ENCODE assay signal across 20 cellular contexts in genomic region chr14:94098359-94098758, GRCh38. TPM values are rescaled to one million over a fixed set of nuclear protein-coding genes. Genes with fewer than 3 reads are reported as not detected.
A peak's percentile ranks its signal among the peaks of the same experiment; 100 is the strongest.
DNase-seq lines count a peak whose midpoint lies in the region; TF ChIP-seq lines count a peak whose summit lies in the region.
"Had no signal": no experiment of that assay in that cellular context is flagged by ENCODE, and none has a peak within 500 bp of the region (broad histone marks: within the 10 kb centered on the region; RNA-seq: fewer than 3 reads in every experiment).

No MANE protein-coding gene starts in this region.

- intact Hi-C loops in adrenal gland (cut with DNase I), result no loop called here

- H3K27me3 ChIP-seq in GM23248 (replicated peaks; ENCODE audit: insufficient read depth) (no peaks in the 10 kb centered on the region), adrenal gland (no peaks in the 10 kb centered on the region)
- H3K27me3 ChIP-seq: BE2C, dorsolateral prefrontal cortex, suprapubic skin had no signal

- H3K9me2 ChIP-seq in GM23248 (ENCODE audit: insufficient read depth), result no peaks in the 10 kb centered on the region

- H4K20me1 ChIP-seq in GM23248 (ENCODE audit: insufficient read depth), result no peaks in the 10 kb centered on the region

- H3K9ac ChIP-seq in GM23248, result no peak overlapping the region
- H3K9ac ChIP-seq in SK-N-MC (ENCODE audit: insufficient read length), result no peak overlapping the region

- H3K9me3 ChIP-seq in GM23248 (ENCODE audit: low read depth) (no peaks in the 10 kb centered on the region), SK-N-MC (ENCODE audit: low read depth, low read length) (no peaks in the 10 kb centered on the region), adrenal gland (replicated peaks in 1 of 3) (no peaks in the 10 kb centered on the region)
- H3K9me3 ChIP-seq: BE2C, suprapubic skin had no signal

- peak overlapping the region; percentile 45; the same call in 1 of the 2 replicates for H2AFZ ChIP-seq in GM23248

- TF ChIP-seq POLR2A in adrenal gland (IDR thresholded peaks at IDR 0.05), result no peak

- DNase-seq in AG10803 (ENCODE audit: low read depth) (peak; percentile 88), GM23248 (peak; percentile 72), SK-N-MC (ENCODE audit: low read depth, low spot score) (peak; percentile 6), fibroblast of the conjunctiva (ENCODE audit: low read depth) (peak; percentile 76), adrenal gland (no peak), GM10266 (ENCODE audit: extremely low spot score) (no peak), AG08396 (ENCODE audit: low spot score) (no peak)
- DNase-seq: activated CD4-positive, CD25-positive, alpha-beta regulatory T cell treated with anti-CD3 and anti-CD28 coated beads, Interleukin-2, amount 50 U/mL, for 72 hours; activated CD8-positive, alpha-beta T cell treated with anti-CD3 and anti-CD28 coated beads, Interleukin-2, amount 10 ng/mL, durations not matched to agents 7 days and 5 days; activated naive CD4-positive, alpha-beta T cell; activated T-cell treated with anti-CD3 and anti-CD28 coated beads, Interleukin-2, amount 50 U/mL, for 24 hours; BE2C; COR-L47; dorsolateral prefrontal cortex; Kasumi-1; mammary epithelial cell; NCI-H446; NK-92 treated with Interleukin-12 subunit alpha and Interleukin-12 subunit beta, amount 100 ng/mL, for 24 hours had no signal

- WGBS in GM23248 (ENCODE audit: low coverage in 1 of 2, low lambda C conversion rate in 2 of 2, missing lambda C conversion rate in 2 of 2), 2 experiments, result 6 to 7% methylated on average over 8 of the region's 8 CpGs
- WGBS in adrenal gland, 4 donors, result 67 to 79% (median 73%) methylated on average over 8 of the region's 8 CpGs

- in situ Hi-C loops in GM23248 (cut with MboI), result no loop called here

- H3K36me3 ChIP-seq in GM23248 (ENCODE audit: low read depth), result no peaks in the 10 kb centered on the region
- H3K36me3 ChIP-seq in SK-N-MC (ENCODE audit: insufficient read depth, low read length), result no peaks in the 10 kb centered on the region
- peaks cover 0 to 7% of the 10 kb centered on the region in 2 donors for H3K36me3 ChIP-seq in adrenal gland (replicated peaks in 1 of 2)
- H3K36me3 ChIP-seq: suprapubic skin had no signal

- H3K4me3 ChIP-seq in AG10803 (ENCODE audit: low read length) (no peak overlapping the region), GM23248 (no peak overlapping the region), SK-N-MC (peak overlapping the region; percentile 30; the same call in 1 of the 2 replicates), adrenal gland (no peak overlapping the region)
- H3K4me3 ChIP-seq: dorsolateral prefrontal cortex, suprapubic skin had no signal

- H3K27ac ChIP-seq in GM23248, result no peak overlapping the region
- H3K27ac ChIP-seq in SK-N-MC, result 0 out of 2 replicates have a peak overlapping the region, but pooled peaks have one; percentile 31
- H3K27ac ChIP-seq in adrenal gland, result no peak overlapping the region
- H3K27ac ChIP-seq: dorsolateral prefrontal cortex, RWPE1, suprapubic skin had no signal

- H3K79me2 ChIP-seq in GM23248 (ENCODE audit: insufficient read depth), result no peaks in the 10 kb centered on the region

- TF ChIP-seq CTCF in AG10803 (conservative IDR thresholded peaks at IDR 0.05; ENCODE audit: low read length) (no peak), adrenal gland (IDR thresholded peaks at IDR 0.05) (no peak), GM10266 (IDR thresholded peaks at IDR 0.05; ENCODE audit: control insufficient read depth, insufficient read depth, low read depth, missing control alignments) (no peak)

- H3K4me2 ChIP-seq in GM23248 (ENCODE audit: unreplicated experiment), result peak overlapping the region; percentile 30

- H3K4me1 ChIP-seq in GM23248 (ENCODE audit: insufficient read depth) (peaks cover 20% of the 10 kb centered on the region), adrenal gland (replicated peaks in 1 of 2) (peaks cover 0 to 4% of the 10 kb centered on the region in 2 donors)
- H3K4me1 ChIP-seq: BE2C had no signal

- peaks cover 20% of the 10 kb centered on the region for H3F3A ChIP-seq in GM23248 (ENCODE audit: insufficient read depth)

RNA-seq across cellular contexts. Expression of gene IFI27, which starts 12.2 kb away (rescaled TPM):
- not detected in 2 replicates for total RNA-seq in GM23248 (2014; rRNA removed; shearing (Covaris generic))
- polyA plus RNA-seq in GM23248 (2016; fragmentation: Nextera tagmentation; extraction: Ambion mirVana) (not detected in 2 replicates), adrenal gland (1,000 to 10,000 TPM in 1 of 3 donors, 100 to 1,000 TPM in 2; 177 to 1,446 (median 256) TPM)
- 100 to 1,000 TPM; 135 to 685 (median 415) TPM for total RNA-seq in adrenal gland

RNA-seq across cellular contexts. Expression of gene IFI27L1, which starts 17.2 kb away (rescaled TPM):
- total RNA-seq in GM23248 (2014; rRNA removed; shearing (Covaris generic)), result 13.5 and 14.2 TPM in 2 replicates
- polyA plus RNA-seq in GM23248 (2016; fragmentation: Nextera tagmentation; extraction: Ambion mirVana) (31.8 and 32.6 TPM in 2 replicates), adrenal gland (100 to 1,000 TPM in 2 of 3 donors, 10 to 100 TPM in 1; 39.7 to 177 (median 101) TPM)
- 100 to 1,000 TPM in 1 of 8 donors, 10 to 100 TPM in 7; 54.3 to 233 (median 65.2) TPM for total RNA-seq in adrenal gland

RNA-seq across cellular contexts. Expression of gene DDX24, which starts 17.4 kb away (rescaled TPM):
- total RNA-seq in GM23248 (2014; rRNA removed; shearing (Covaris generic)), result 123 and 125 TPM in 2 replicates
- polyA plus RNA-seq in GM23248 (2016; fragmentation: Nextera tagmentation; extraction: Ambion mirVana) (143 and 149 TPM in 2 replicates), adrenal gland (100 to 1,000 TPM; 226 to 616 (median 296) TPM)
- total RNA-seq in adrenal gland, result 100 to 1,000 TPM; 221 to 423 (median 337) TPM

RNA-seq across cellular contexts. Expression of gene IFI27L2, which starts 31.0 kb away (rescaled TPM):
- 61.7 and 95.3 TPM in 2 replicates for total RNA-seq in GM23248 (2014; rRNA removed; shearing (Covaris generic))
- 161 and 170 TPM in 2 replicates for polyA plus RNA-seq in GM23248 (2016; fragmentation: Nextera tagmentation; extraction: Ambion mirVana)
- 100 to 1,000 TPM in 4 of 8 donors, 10 to 100 TPM in 4; 85.9 to 312 (median 104) TPM for total RNA-seq in adrenal gland
- polyA plus RNA-seq in adrenal gland, result 100 to 1,000 TPM in 2 of 3 donors, 10 to 100 TPM in 1; 51.3 to 499 (median 291) TPM

Comparison
In these comparisons a context has a peak if more than half of its experiments do, and no peak if none do; other contexts are left out.
1. DNase-seq: peak in AG10803 (single experiment), GM23248 (single experiment), SK-N-MC (single experiment) and fibroblast of the conjunctiva (single experiment); none in adrenal gland (0 of 7), GM10266 (single experiment) and AG08396 (single experiment).
2. RNA of gene IFI27, which starts 12.2 kb away (total RNA-seq): 135 to 685 TPM in adrenal gland; not detected in GM23248; every median in the first group is over 100 times any median in the second.